In the genomic region with DNA sequence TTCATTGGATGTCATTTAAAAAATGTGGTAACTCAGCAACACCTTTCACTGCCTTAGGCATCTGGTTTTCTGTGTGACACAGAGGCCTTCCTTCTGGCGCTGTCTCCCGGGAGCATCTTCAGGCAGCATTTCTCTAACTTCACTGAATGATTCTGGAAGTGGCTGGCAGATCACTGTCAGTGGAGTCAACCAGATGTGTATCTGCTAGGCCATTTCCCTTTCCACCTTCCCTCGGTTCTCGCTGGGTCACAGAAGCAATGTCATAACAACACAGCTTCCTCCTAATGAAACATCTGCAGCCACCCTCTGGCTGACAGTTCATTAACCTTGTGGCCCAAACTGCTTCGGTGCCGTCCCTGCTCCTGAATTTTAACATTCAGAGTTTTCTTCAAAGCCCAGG, we compare ENCODE assay signal across 23 cellular contexts.
DNase-seq lines count a peak whose midpoint lies in the region; ATAC-seq and TF ChIP-seq lines count a peak whose summit lies in the region.
"Had no signal": no experiment of that assay in that cellular context is flagged by ENCODE, and none has a peak within 500 bp of the region (broad histone marks: within the 10 kb centered on the region; RNA-seq: fewer than 3 reads in every experiment).

No MANE protein-coding gene starts in this region.

- no peak for TF ChIP-seq CTCF in type B pancreatic cell (conservative IDR thresholded peaks at IDR 0.05)

- H3K36me3 Mint-ChIP-seq in type B pancreatic cell, result peaks cover 6% of the 10 kb centered on the region

- H3K9me3 Mint-ChIP-seq in type B pancreatic cell, result no peaks in the 10 kb centered on the region
- H3K9me3 Mint-ChIP-seq: H9, HFFc6 had no signal

- in situ Hi-C loops in KBM-7 (cut with MboI; ENCODE audit: low pct_unique_long_range_greater_than_20kb, low sequenced_read_pairs), result no loop called here

- DNase-seq in SIG-M5 treated with dmso at 0.1 percent for 504 hours (lab: John Stamatoyannopoulos, UW; ENCODE audit: unreplicated experiment) (peak; percentile 59), SIG-M5 (lab: John Stamatoyannopoulos, UW) (no peak), KBM-7 (peak; percentile 41), SK-N-DZ (ENCODE audit: low spot score) (peak; percentile 30), type B pancreatic cell (ENCODE audit: extremely low spot score, unreplicated experiment) (no peak)
- DNase-seq: 8988T, AML-193, DMS53, GDM1, H9, HFFc6, MM.1S, NCI-H1694, NCI-H2081, NCI-H2171, NCI-H345, NCI-H524, NCI-H774, Right ventricle myocardium superior, SW 1271, T-helper 17 cell had no signal

- H3K4me1 Mint-ChIP-seq in type B pancreatic cell (ENCODE audit: unreplicated experiment), result peaks cover 20% of the 10 kb centered on the region
- H3K4me1 Mint-ChIP-seq: T-helper 17 cell had no signal

- ATAC-seq in GM18519 (IDR thresholded peaks at IDR 0.05; ENCODE audit: low FRiP score, unreplicated experiment) (no peak), GM18873 (IDR thresholded peaks at IDR 0.05; ENCODE audit: low FRiP score, unreplicated experiment) (no peak)
- ATAC-seq: T-helper 17 cell had no signal

- H3K27ac Mint-ChIP-seq in type B pancreatic cell, result peak overlapping the region; percentile 3
- H3K27ac Mint-ChIP-seq: HFFc6, T-helper 17 cell had no signal

- H3K27me3 Mint-ChIP-seq in type B pancreatic cell, result no peaks in the 10 kb centered on the region

- H3K4me3 Mint-ChIP-seq in type B pancreatic cell, result no peak overlapping the region
- H3K4me3 Mint-ChIP-seq: H9, HFFc6, T-helper 17 cell had no signal

Comparison
In these comparisons a context has a peak if more than half of its experiments do, and no peak if none do; other contexts are left out.
1. DNase-seq: peak in SIG-M5 treated with dmso at 0.1 percent for 504 hours (single experiment), KBM-7 (single experiment) and SK-N-DZ (single experiment); none in SIG-M5 (single experiment) and type B pancreatic cell (single experiment).